Comparison of ENCODE assay signal across 26 cellular contexts in genomic region chr6:27888576-27888975, GRCh38. TPM values are rescaled to one million over a fixed set of nuclear protein-coding genes. Genes with fewer than 3 reads are reported as not detected.
DNase-seq lines count a peak whose midpoint lies in the region; ATAC-seq, FAIRE-seq and TF ChIP-seq lines count a peak whose summit lies in the region.
"Had no signal": no experiment of that assay in that cellular context is flagged by ENCODE, and none has a peak within 500 bp of the region (broad histone marks: within the 10 kb centered on the region; RNA-seq: fewer than 3 reads in every experiment).

No MANE protein-coding gene starts in this region.

- peaks cover 7% of the 10 kb centered on the region for H3K36me3 Mint-ChIP-seq in WTC11

- peak overlapping the region; percentile 70 for H3K9ac ChIP-seq in ES-I3 (ENCODE audit: low read depth, low read length)
- H3K9ac ChIP-seq in HUES48 (ENCODE audit: low read depth, low read length): peak overlapping the region; percentile 96
- peak overlapping the region; percentile 78 for H3K9ac ChIP-seq in mesendoderm (ENCODE audit: low read length)
- H3K9ac ChIP-seq: SK-N-SH had no signal

- peaks cover 17% of the 10 kb centered on the region for H3K4me1 ChIP-seq in ES-I3 (ENCODE audit: insufficient read depth, low read length)
- peaks cover 29% of the 10 kb centered on the region for H3K4me1 ChIP-seq in HUES48 (ENCODE audit: control insufficient read depth, insufficient read depth, low read length)
- peaks cover 5% of the 10 kb centered on the region for H3K4me1 ChIP-seq in mesendoderm (ENCODE audit: control insufficient read depth, low read depth, low read length)
- H3K4me1 ChIP-seq in pancreas: peaks cover 0 to 9% (median 0%) of the 10 kb centered on the region in 3 donors

- ATAC-seq in WTC11: peak; percentile 6
- no peak for ATAC-seq in pancreas
- ATAC-seq: activated T-cell treated with anti-CD3 and anti-CD28 coated beads, Interleukin-2, amount 50 U/mL, for 72 hours; left cardiac atrium; PC-3 had no signal

- H3K36me3 ChIP-seq in ES-I3 (ENCODE audit: insufficient read depth, low read length) (no peaks in the 10 kb centered on the region), HUES48 (ENCODE audit: control insufficient read depth, insufficient read depth, low read length) (no peaks in the 10 kb centered on the region), mesendoderm (ENCODE audit: control insufficient read depth, insufficient read depth, low read length) (no peaks in the 10 kb centered on the region), pancreas (no peaks in the 10 kb centered on the region), WERI-Rb-1 (peaks cover 4% of the 10 kb centered on the region)

- peak overlapping the region; percentile 67 for H3K56ac ChIP-seq in mesendoderm (ENCODE audit: low read length)

- peak overlapping the region; percentile 70 for H3K18ac ChIP-seq in mesendoderm (ENCODE audit: low read length)

- no peak overlapping the region for H3K4ac ChIP-seq in mesendoderm (ENCODE audit: low read depth, low read length)

- no peak for TF ChIP-seq CTCF in WTC11 (IDR thresholded peaks at IDR 0.05)
- TF ChIP-seq CTCF in pancreas (IDR thresholded peaks at IDR 0.05): no peak
- no peak for TF ChIP-seq CTCF in WERI-Rb-1 (IDR thresholded peaks at IDR 0.05; ENCODE audit: low read depth, low read length)
- TF ChIP-seq CTCF in RWPE1 (conservative IDR thresholded peaks at IDR 0.05; ENCODE audit: low read depth): no peak

- H3K27me3 Mint-ChIP-seq in WTC11 (ENCODE audit: low read depth): no peaks in the 10 kb centered on the region; the same call in 1 of the 2 replicates
- H3K27me3 Mint-ChIP-seq: IgD-negative memory B cell had no signal

- H2BK15ac ChIP-seq in mesendoderm (replicated peaks; ENCODE audit: low read depth): peak overlapping the region; percentile 85

- H3K9me3 Mint-ChIP-seq in WTC11: no peaks in the 10 kb centered on the region
- H3K9me3 Mint-ChIP-seq: activated T-cell treated with anti-CD3 and anti-CD28 coated beads, Interleukin-2, amount 50 U/mL, for 72 hours; dendritic cell treated with granulocyte-macrophage colony-stimulating factor and Interleukin-4, amounts not matched to agents 40 ng/mL and 50 ng/mL, for 4 days; IgD-negative memory B cell had no signal

- H3K27ac Mint-ChIP-seq in WTC11: peak overlapping the region; percentile 99
- H3K27ac Mint-ChIP-seq: activated T-cell treated with anti-CD3 and anti-CD28 coated beads, Interleukin-2, amount 50 U/mL, for 72 hours had no signal

- H3K9me3 ChIP-seq in ES-I3 (ENCODE audit: control insufficient read depth, insufficient read depth, low read length) (no peaks in the 10 kb centered on the region), HUES48 (ENCODE audit: control insufficient read depth, insufficient read depth, low read length) (no peaks in the 10 kb centered on the region), pancreas (no peaks in the 10 kb centered on the region), WERI-Rb-1 (ENCODE audit: severe bottlenecking) (no peaks in the 10 kb centered on the region)
- H3K9me3 ChIP-seq: SK-N-SH had no signal

- H3K79me2 ChIP-seq in mesendoderm (ENCODE audit: control insufficient read depth, insufficient read depth, low read length): no peaks in the 10 kb centered on the region

- CTCF ChIA-PET in WTC11 (lab: Charles Lee) (interaction anchor here (3.5 kb wide), 1 partner anchor 21 kb away, joined by 17 read pairs; a partner anchor contains a TSS), RWPE1 (lab: Yijun Ruan, JAX) (no interaction called here)

- no peak overlapping the region for H4K5ac ChIP-seq in mesendoderm (ENCODE audit: low read length)

- no peak overlapping the region for H3K4me3 Mint-ChIP-seq in WTC11
- H3K4me3 Mint-ChIP-seq: dendritic cell treated with granulocyte-macrophage colony-stimulating factor and Interleukin-4, amounts not matched to agents 40 ng/mL and 50 ng/mL, for 4 days had no signal

- H3K4me3 ChIP-seq in HUES48 (ENCODE audit: low read depth, low read length) (peak overlapping the region; percentile 86), mesendoderm (ENCODE audit: low read length) (no peak overlapping the region), pancreas (no peak overlapping the region), WERI-Rb-1 (ENCODE audit: low read depth, low read length) (no peak overlapping the region)

- H3K23ac ChIP-seq in mesendoderm (ENCODE audit: low read length): no peak overlapping the region

- H3K27ac ChIP-seq in HUES48 (ENCODE audit: low read depth, low read length) (peak overlapping the region; percentile 97), mesendoderm (ENCODE audit: low read depth, low read length) (peak overlapping the region; percentile 5), pancreas (no peak overlapping the region), WERI-Rb-1 (no peak overlapping the region), RWPE1 (no peak overlapping the region)

- intact Hi-C loops in pancreas (cut with DNase I): no loop called here

- H3K79me1 ChIP-seq in mesendoderm (ENCODE audit: low read length): no peaks in the 10 kb centered on the region

- H2BK5ac ChIP-seq in mesendoderm (ENCODE audit: low read length): no peak overlapping the region

- H3K4me1 Mint-ChIP-seq in WTC11: peaks cover 47% of the 10 kb centered on the region

- POLR2A ChIA-PET in WTC11 (lab: Charles Lee): interaction anchor here (0.6 to 3.8 kb wide), 6 partner anchors 9 to 1857 kb away, joined by 3 to 693 read pairs (median 100); a partner anchor contains a TSS
- POLR2A ChIA-PET in RWPE1 (lab: Yijun Ruan, JAX; ENCODE audit: low non-redundant PET): no interaction called here

- H4K8ac ChIP-seq in mesendoderm (ENCODE audit: low read depth, low read length): no peak overlapping the region

- no peak overlapping the region for H2BK120ac ChIP-seq in mesendoderm (ENCODE audit: low read depth, low read length)

- no peaks in the 10 kb centered on the region for H3K27me3 ChIP-seq in HUES48 (ENCODE audit: control insufficient read depth, insufficient read depth, low read length)
- no peaks in the 10 kb centered on the region for H3K27me3 ChIP-seq in mesendoderm (ENCODE audit: insufficient read depth, low read length, poor library complexity)
- H3K27me3 ChIP-seq in pancreas: peaks cover 0 to 5% (median 2%) of the 10 kb centered on the region in 4 donors
- no peaks in the 10 kb centered on the region for H3K27me3 ChIP-seq in WERI-Rb-1 (ENCODE audit: insufficient read depth, low read depth, severe bottlenecking)

- H2AK5ac ChIP-seq in mesendoderm (ENCODE audit: low read length): no peak overlapping the region

- FAIRE-seq in pancreas (lab: Jason Lieb, UNC): no peak
- FAIRE-seq: bronchial epithelial cell, D721Med, TTC549 had no signal

- DNase-seq in WTC11 (ENCODE audit: low spot score) (no peak), mesendoderm (peak; percentile 67), pancreas (no peak), WERI-Rb-1 (no peak), RWPE1 (ENCODE audit: low spot score) (no peak)
- DNase-seq: activated T-cell treated with anti-CD3 and anti-CD28 coated beads, Interleukin-2, amount 50 U/mL, for 72 hours; GF-D8; hippocampal formation; left cardiac atrium; NCI-H1048; NCI-H2081 treated with DMSO at 0.1 percent for 48 hours; NCI-H510A treated with DMSO at 0.1 percent for 48 hours; PC-3; SK-N-SH had no signal

- no CpG with 5 or more reads among the region's 2 CpGs for WGBS in mesendoderm (ENCODE audit: extremely low coverage, insufficient coverage, low lambda C conversion rate)
- 51 to 66% methylated on average over 2 of the region's 2 CpGs for WGBS in pancreas, 2 donors

- no peak overlapping the region for H3K4me2 ChIP-seq in mesendoderm (ENCODE audit: low read length)

TF ChIP-seq in WTC11, 78 proteins besides CTCF, POLR2A, EP300 and RAD21:
- TF ChIP-seq ZNF232 (CRISPR knock-in tag; IDR thresholded peaks at IDR 0.05): 0 out of 2 replicates have a peak, but pooled peaks have one; percentile 12
- TF ChIP-seq, protein P1, sequence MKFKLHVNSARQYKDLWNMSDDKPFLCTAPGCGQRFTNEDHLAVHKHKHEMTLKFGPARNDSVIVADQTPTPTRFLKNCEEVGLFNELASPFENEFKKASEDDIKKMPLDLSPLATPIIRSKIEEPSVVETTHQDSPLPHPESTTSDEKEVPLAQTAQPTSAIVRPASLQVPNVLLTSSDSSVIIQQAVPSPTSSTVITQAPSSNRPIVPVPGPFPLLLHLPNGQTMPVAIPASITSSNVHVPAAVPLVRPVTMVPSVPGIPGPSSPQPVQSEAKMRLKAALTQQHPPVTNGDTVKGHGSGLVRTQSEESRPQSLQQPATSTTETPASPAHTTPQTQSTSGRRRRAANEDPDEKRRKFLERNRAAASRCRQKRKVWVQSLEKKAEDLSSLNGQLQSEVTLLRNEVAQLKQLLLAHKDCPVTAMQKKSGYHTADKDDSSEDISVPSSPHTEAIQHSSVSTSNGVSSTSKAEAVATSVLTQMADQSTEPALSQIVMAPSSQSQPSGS (CRISPR knock-in tag; IDR thresholded peaks at IDR 0.05; ENCODE audit: borderline replicate concordance, low read depth): no peak
- TF ChIP-seq CBFB (CRISPR knock-in tag; IDR thresholded peaks at IDR 0.05; ENCODE audit: low read depth): no peak
- no peak for TF ChIP-seq SP1 (CRISPR knock-in tag; conservative IDR thresholded peaks at IDR 0.05)
- TF ChIP-seq, protein P2, sequence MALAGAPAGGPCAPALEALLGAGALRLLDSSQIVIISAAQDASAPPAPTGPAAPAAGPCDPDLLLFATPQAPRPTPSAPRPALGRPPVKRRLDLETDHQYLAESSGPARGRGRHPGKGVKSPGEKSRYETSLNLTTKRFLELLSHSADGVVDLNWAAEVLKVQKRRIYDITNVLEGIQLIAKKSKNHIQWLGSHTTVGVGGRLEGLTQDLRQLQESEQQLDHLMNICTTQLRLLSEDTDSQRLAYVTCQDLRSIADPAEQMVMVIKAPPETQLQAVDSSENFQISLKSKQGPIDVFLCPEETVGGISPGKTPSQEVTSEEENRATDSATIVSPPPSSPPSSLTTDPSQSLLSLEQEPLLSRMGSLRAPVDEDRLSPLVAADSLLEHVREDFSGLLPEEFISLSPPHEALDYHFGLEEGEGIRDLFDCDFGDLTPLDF (CRISPR knock-in tag; IDR thresholded peaks at IDR 0.05): no peak

RNA-seq across cellular contexts. Expression of gene OR2B2, which starts 23.6 kb away (rescaled TPM):
- total RNA-seq in WTC11 (2021): not detected in 3 replicates
- polyA plus RNA-seq in mesendoderm (2013, experiment 1 of 2): not detected
- polyA plus RNA-seq in mesendoderm (2013, experiment 2 of 2): not detected
- total RNA-seq in pancreas: not detected
- not detected for polyA plus RNA-seq in pancreas
- total RNA-seq: activated T-cell treated with anti-CD3 and anti-CD28 coated beads, Interleukin-2, amount 50 U/mL, for 72 hours; bronchial epithelial cell; left cardiac atrium; mesenteric fat pad; PC-3; renal cortical epithelial cell; temporal lobe had no signal
- polyA plus RNA-seq: BJ, IgD-negative memory B cell, neural cell, SK-N-SH had no signal

Comparison
In these comparisons a context has a peak if more than half of its experiments do, and no peak if none do; other contexts are left out.
1. H3K27ac ChIP-seq: peak in HUES48 (single experiment) and mesendoderm (single experiment); none in pancreas (0 of 4), WERI-Rb-1 (single experiment) and RWPE1 (single experiment).
2. Peak in every context shown above with its lines, with median percentiles within 50 percentile points of each other: H3K9ac ChIP-seq.